ENCODE assay signal across 9 cellular contexts in genomic region chr15:78906310-78906608, GRCh38. TPM values are rescaled to one million over a fixed set of nuclear protein-coding genes. Genes with fewer than 3 reads are reported as not detected.
DNase-seq lines count a peak whose midpoint lies in the region; ATAC-seq and TF ChIP-seq lines count a peak whose summit lies in the region.
"Had no signal": no experiment of that assay in that cellular context is flagged by ENCODE, and none has a peak within 500 bp of the region (broad histone marks: within the 10 kb centered on the region; RNA-seq: fewer than 3 reads in every experiment).

No MANE protein-coding gene starts in this region.

- H4K20me1 ChIP-seq in PC-3 (ENCODE audit: low read length), result no peaks in the 10 kb centered on the region

- TF ChIP-seq POLR2A in erythroblast (IDR thresholded peaks at IDR 0.05; ENCODE audit: low read length), result no peak
- no peak for TF ChIP-seq POLR2A in sigmoid colon (IDR thresholded peaks at IDR 0.05)

- H3K9ac ChIP-seq in PC-3 (ENCODE audit: low read length), result no peak overlapping the region

- POLR2A ChIA-PET in PC-3 (lab: Charles Lee; ENCODE audit: unreplicated experiment), result no interaction called here

- H3K27me3 ChIP-seq in PC-3 (ENCODE audit: low read length), result no peaks in the 10 kb centered on the region
- no peaks in the 10 kb centered on the region for H3K27me3 ChIP-seq in BE2C
- H3K27me3 ChIP-seq in sigmoid colon, result no peaks in the 10 kb centered on the region
- H3K27me3 ChIP-seq: spleen had no signal

- peak; percentile 21; the same call in 1 of the 2 replicates for ATAC-seq in PC-3
- peak; percentile 46 for ATAC-seq in omental fat pad (ENCODE audit: low FRiP score)
- no peak for ATAC-seq in GM19328 (IDR thresholded peaks at IDR 0.05; ENCODE audit: unreplicated experiment)

- CTCF ChIA-PET in PC-3 (lab: Charles Lee), result interaction anchor here (0.7 kb wide), 1 partner anchor 25 kb away, joined by 3 read pairs; no protein-coding TSS in a partner anchor

- 80 to 85% methylated on average over 2 of the region's 2 CpGs for WGBS in sigmoid colon, 2 donors

- DNase-seq in Daoy (ENCODE audit: low read depth), result peak; percentile 68
- peak; percentile 80 for DNase-seq in PC-3
- DNase-seq in erythroblast (lab: John Stamatoyannopoulos, UW), result peak; percentile 38 to 71
- DNase-seq in omental fat pad (ENCODE audit: low spot score), result peak; percentile 48
- DNase-seq in GDM1 (lab: John Stamatoyannopoulos, UW), result no peak
- DNase-seq in BE2C, result no peak
- no peak for DNase-seq in sigmoid colon
- DNase-seq: spleen had no signal

- no peaks in the 10 kb centered on the region for H3K9me2 ChIP-seq in PC-3 (replicated peaks; ENCODE audit: low read length)

- H3F3A ChIP-seq in PC-3 (ENCODE audit: low read length, unreplicated experiment), result no peaks in the 10 kb centered on the region

- H3K27ac ChIP-seq in PC-3 (ENCODE audit: low read length) (peak overlapping the region; percentile 37), sigmoid colon (peak overlapping the region in 2 of 4 donors; percentile 15 to 46)
- H3K27ac ChIP-seq: spleen had no signal

- BruUV-seq in PC-3 (replicated peaks; lab: Mats Ljungman, UMichigan), result no TSS peak

- no peak overlapping the region for H3K4me2 ChIP-seq in PC-3 (ENCODE audit: low read length)

- intact Hi-C loops in PC-3 (cut with micrococcal nuclease), result no loop called here
- intact Hi-C loops in sigmoid colon (cut with DNase I), result loop anchor here (5.0 kb wide), 1 partner anchor 36 kb away; no protein-coding TSS in a partner anchor

- H3K36me3 ChIP-seq in PC-3 (ENCODE audit: low read depth, low read length), result peaks cover 28% of the 10 kb centered on the region
- H3K36me3 ChIP-seq in BE2C, result peaks cover 79% of the 10 kb centered on the region
- H3K36me3 ChIP-seq in sigmoid colon, result peaks cover 11 to 95% (median 35%) of the 10 kb centered on the region in 4 donors

- no peaks in the 10 kb centered on the region for H3K79me2 ChIP-seq in PC-3 (ENCODE audit: low read length)

- TF ChIP-seq CTCF in PC-3 (conservative IDR thresholded peaks at IDR 0.05; ENCODE audit: low read depth, low read length) (no peak), omental fat pad (IDR thresholded peaks at IDR 0.05) (no peak), BE2C (IDR thresholded peaks at IDR 0.05; ENCODE audit: low read depth, low read length) (no peak), sigmoid colon (IDR thresholded peaks at IDR 0.05) (no peak)

- no peak overlapping the region for H2AFZ ChIP-seq in PC-3 (ENCODE audit: low read length)

- H3K4me3 ChIP-seq in PC-3 (ENCODE audit: low read length) (no peak overlapping the region), BE2C (ENCODE audit: low read depth, low read length) (no peak overlapping the region), sigmoid colon (no peak overlapping the region)
- H3K4me3 ChIP-seq: spleen had no signal

- TF ChIP-seq EP300 in sigmoid colon (IDR thresholded peaks at IDR 0.05), result no peak

- H3K9me3 ChIP-seq in PC-3 (ENCODE audit: low read length), result no peaks in the 10 kb centered on the region
- no peaks in the 10 kb centered on the region for H3K9me3 ChIP-seq in BE2C
- H3K9me3 ChIP-seq in sigmoid colon, result no peaks in the 10 kb centered on the region
- H3K9me3 ChIP-seq: spleen had no signal

- H3K4me1 ChIP-seq in PC-3 (ENCODE audit: insufficient read depth, low read length) (peaks cover 25% of the 10 kb centered on the region), BE2C (peaks cover 6% of the 10 kb centered on the region; the same call in 1 of the 2 replicates), sigmoid colon (peaks cover 0 to 47% (median 28%) of the 10 kb centered on the region in 4 donors)

RNA-seq across cellular contexts. Expression of gene MORF4L1, which starts 33.6 kb away (rescaled TPM):
- total RNA-seq in Daoy (2014; rRNA removed; shearing (Covaris generic)), result 270 and 334 TPM in 2 replicates
- total RNA-seq in PC-3 (2014; rRNA removed) (210 and 216 TPM in 2 replicates), omental fat pad (100 to 1,000 TPM; 302 to 390 (median 316) TPM), sigmoid colon (100 to 1,000 TPM; 269 to 500 (median 408) TPM)
- 455 TPM for polyA plus RNA-seq in BE2C (2012; ENCODE audit: insufficient read depth, insufficient read length, low read depth)
- 100 to 1,000 TPM; 245 to 318 (median 253) TPM for polyA plus RNA-seq in sigmoid colon

RNA-seq across cellular contexts. Expression of gene CTSH, which starts 38.6 kb away (rescaled TPM):
- total RNA-seq in Daoy (2014; rRNA removed; shearing (Covaris generic)), result 8.2 and 27.5 TPM in 2 replicates
- total RNA-seq in PC-3 (2014; rRNA removed), result 136 and 146 TPM in 2 replicates
- 100 to 1,000 TPM; 110 to 351 (median 203) TPM for total RNA-seq in omental fat pad
- polyA plus RNA-seq in BE2C (2012; ENCODE audit: insufficient read depth, insufficient read length, low read depth), result 5.9 TPM
- 100 to 1,000 TPM in 1 of 4 donors, 10 to 100 TPM in 3; 37.4 to 102 (median 96.3) TPM for total RNA-seq in sigmoid colon
- 100 to 1,000 TPM in 2 of 3 donors, 10 to 100 TPM in 1; 51.1 to 274 (median 207) TPM for polyA plus RNA-seq in sigmoid colon

Comparison
In these comparisons a context has a peak if more than half of its experiments do, and no peak if none do; other contexts are left out.
1. DNase-seq: peak in Daoy (single experiment), PC-3 (single experiment), erythroblast (2 of 2) and omental fat pad (single experiment); none in GDM1 (single experiment), BE2C (single experiment) and sigmoid colon (single experiment).